Comparison of ENCODE assay signal across 1 cellular context in the genomic region with DNA sequence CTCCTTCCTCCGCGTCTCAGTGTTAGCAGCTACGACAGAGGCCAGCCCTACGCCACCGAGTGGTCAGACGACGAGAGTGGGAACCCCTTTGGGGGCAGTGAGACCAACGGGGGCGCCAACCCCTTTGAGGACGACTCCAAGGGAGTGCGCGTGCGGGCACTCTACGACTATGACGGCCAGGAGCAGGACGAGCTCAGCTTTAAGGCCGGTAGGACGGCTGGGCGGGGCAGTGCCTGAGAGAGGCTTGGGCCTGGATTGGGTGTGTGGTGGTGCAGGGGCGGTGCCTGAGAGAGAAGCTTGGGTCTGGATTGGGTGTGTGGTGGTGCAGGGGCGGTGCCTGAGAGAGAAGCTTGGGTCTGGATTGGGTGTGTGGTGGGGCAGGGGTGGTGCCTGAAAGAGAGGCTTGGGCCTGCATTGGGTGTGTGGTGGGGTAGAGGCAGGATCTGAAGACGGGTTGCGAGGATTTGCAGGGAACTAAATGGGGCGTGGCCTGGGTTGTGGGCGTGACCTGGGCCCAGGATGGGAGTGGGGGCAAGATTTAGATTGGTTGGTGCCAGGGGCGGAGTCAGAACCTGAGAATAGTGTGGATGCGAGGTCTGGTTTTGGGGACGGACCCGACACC.
TF ChIP-seq lines count a peak whose summit lies in the region.

No MANE protein-coding gene starts in this region.

TF ChIP-seq in K562, 482 proteins besides CTCF, POLR2A, EP300 and RAD21 (continued from another document):
- TF ChIP-seq, protein P1, sequence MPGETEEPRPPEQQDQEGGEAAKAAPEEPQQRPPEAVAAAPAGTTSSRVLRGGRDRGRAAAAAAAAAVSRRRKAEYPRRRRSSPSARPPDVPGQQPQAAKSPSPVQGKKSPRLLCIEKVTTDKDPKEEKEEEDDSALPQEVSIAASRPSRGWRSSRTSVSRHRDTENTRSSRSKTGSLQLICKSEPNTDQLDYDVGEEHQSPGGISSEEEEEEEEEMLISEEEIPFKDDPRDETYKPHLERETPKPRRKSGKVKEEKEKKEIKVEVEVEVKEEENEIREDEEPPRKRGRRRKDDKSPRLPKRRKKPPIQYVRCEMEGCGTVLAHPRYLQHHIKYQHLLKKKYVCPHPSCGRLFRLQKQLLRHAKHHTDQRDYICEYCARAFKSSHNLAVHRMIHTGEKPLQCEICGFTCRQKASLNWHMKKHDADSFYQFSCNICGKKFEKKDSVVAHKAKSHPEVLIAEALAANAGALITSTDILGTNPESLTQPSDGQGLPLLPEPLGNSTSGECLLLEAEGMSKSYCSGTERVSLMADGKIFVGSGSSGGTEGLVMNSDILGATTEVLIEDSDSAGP (CRISPR knock-in tag; IDR thresholded peaks at IDR 0.05): no peak
- TF ChIP-seq, protein P2, sequence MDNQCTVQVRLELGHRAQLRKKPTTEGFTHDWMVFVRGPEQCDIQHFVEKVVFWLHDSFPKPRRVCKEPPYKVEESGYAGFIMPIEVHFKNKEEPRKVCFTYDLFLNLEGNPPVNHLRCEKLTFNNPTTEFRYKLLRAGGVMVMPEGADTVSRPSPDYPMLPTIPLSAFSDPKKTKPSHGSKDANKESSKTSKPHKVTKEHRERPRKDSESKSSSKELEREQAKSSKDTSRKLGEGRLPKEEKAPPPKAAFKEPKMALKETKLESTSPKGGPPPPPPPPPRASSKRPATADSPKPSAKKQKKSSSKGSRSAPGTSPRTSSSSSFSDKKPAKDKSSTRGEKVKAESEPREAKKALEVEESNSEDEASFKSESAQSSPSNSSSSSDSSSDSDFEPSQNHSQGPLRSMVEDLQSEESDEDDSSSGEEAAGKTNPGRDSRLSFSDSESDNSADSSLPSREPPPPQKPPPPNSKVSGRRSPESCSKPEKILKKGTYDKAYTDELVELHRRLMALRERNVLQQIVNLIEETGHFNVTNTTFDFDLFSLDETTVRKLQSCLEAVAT (IDR thresholded peaks at IDR 0.05): no peak
- TF ChIP-seq SP2 (IDR thresholded peaks at IDR 0.05; ENCODE audit: extremely low read depth, low read depth, low read length, poor library complexity, severe bottlenecking) (peak; percentile 26), DIDO1 (tag; IDR thresholded peaks at IDR 0.05; ENCODE audit: low read depth) (no peak), ASH1L (IDR thresholded peaks at IDR 0.05; ENCODE audit: borderline replicate concordance, low read depth, partially characterized antibody) (peak; percentile 32), FOS (IDR thresholded peaks at IDR 0.05; ENCODE audit: extremely low read depth, insufficient read length) (peak; percentile 27)
- TF ChIP-seq, protein P3, sequence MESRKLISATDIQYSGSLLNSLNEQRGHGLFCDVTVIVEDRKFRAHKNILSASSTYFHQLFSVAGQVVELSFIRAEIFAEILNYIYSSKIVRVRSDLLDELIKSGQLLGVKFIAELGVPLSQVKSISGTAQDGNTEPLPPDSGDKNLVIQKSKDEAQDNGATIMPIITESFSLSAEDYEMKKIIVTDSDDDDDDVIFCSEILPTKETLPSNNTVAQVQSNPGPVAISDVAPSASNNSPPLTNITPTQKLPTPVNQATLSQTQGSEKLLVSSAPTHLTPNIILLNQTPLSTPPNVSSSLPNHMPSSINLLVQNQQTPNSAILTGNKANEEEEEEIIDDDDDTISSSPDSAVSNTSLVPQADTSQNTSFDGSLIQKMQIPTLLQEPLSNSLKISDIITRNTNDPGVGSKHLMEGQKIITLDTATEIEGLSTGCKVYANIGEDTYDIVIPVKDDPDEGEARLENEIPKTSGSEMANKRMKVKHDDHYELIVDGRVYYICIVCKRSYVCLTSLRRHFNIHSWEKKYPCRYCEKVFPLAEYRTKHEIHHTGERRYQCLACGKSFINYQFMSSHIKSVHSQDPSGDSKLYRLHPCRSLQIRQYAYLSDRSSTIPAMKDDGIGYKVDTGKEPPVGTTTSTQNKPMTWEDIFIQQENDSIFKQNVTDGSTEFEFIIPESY (CRISPR knock-in tag; IDR thresholded peaks at IDR 0.05): peak; percentile 63; the same call in 1 of the 2 replicates
